ENCODE assay signal across 8 cellular contexts in the genomic region with DNA sequence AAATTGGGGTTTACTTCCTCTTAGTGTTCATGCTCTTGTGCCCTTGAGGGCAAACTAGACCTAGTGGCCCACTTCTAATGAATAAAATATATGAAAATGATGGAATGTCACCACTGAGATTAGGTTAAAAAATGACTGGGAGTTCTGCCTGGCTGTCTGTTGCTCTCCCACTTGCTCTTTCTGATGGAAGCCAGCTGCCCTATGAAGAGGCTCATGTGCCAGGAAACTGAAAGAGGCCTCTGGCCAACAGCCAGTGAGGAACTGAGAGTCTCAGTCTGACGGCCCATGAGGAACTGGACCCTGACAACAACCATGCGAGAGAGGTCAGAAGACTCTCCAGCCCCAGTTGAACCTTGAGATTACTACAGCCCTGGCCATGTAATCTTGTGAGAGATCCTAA.
DNase-seq lines count a peak whose midpoint lies in the region; ATAC-seq lines count a peak whose summit lies in the region.

No MANE protein-coding gene starts in this region.

- no peaks in the 10 kb centered on the region for H3K79me1 ChIP-seq in neuronal stem cell (ENCODE audit: low read depth, low read length)

- H3K9ac ChIP-seq in neuronal stem cell (ENCODE audit: low read depth, low read length, poor library complexity) = no peak overlapping the region

- H2AFZ ChIP-seq in neuronal stem cell (ENCODE audit: low read length) = no peak overlapping the region

- no peak overlapping the region for H2BK5ac ChIP-seq in neuronal stem cell (ENCODE audit: low read length)

- H2BK120ac ChIP-seq in neuronal stem cell (ENCODE audit: low read depth, low read length) = no peak overlapping the region

- H4K8ac ChIP-seq in neuronal stem cell (ENCODE audit: low read depth, low read length) = no peak overlapping the region

- H3K4me2 ChIP-seq in neuronal stem cell (ENCODE audit: insufficient read depth, low read length, poor library complexity, severe bottlenecking) = no peak overlapping the region

- H2AK5ac ChIP-seq in neuronal stem cell (ENCODE audit: low read depth, low read length) = no peak overlapping the region

- H3K27me3 ChIP-seq in right cardiac atrium (ENCODE audit: control insufficient read depth, insufficient read depth) (no peaks in the 10 kb centered on the region), neuronal stem cell (ENCODE audit: control insufficient read depth in 3 of 3, insufficient read depth in 3 of 3, low read depth in 1 of 3, low read length in 3 of 3) (no peaks in the 10 kb centered on the region)

- no peak overlapping the region for H2BK15ac ChIP-seq in neuronal stem cell (ENCODE audit: low read length)

- H3K4ac ChIP-seq in neuronal stem cell (ENCODE audit: low read length) = no peak overlapping the region

- H3K4me1 ChIP-seq in right cardiac atrium (ENCODE audit: control insufficient read depth, insufficient read depth, low read length) (no peaks in the 10 kb centered on the region), neuronal stem cell (ENCODE audit: control insufficient read depth in 2 of 2, insufficient read depth in 1 of 2, low read depth in 1 of 2, low read length in 2 of 2) (no peaks in the 10 kb centered on the region)

- intact Hi-C loops in right cardiac atrium (cut with DNase I) = no loop called here

- no peak overlapping the region for H3K23ac ChIP-seq in neuronal stem cell (ENCODE audit: low read depth, low read length, poor library complexity)

- H3K27ac ChIP-seq in right cardiac atrium (ENCODE audit: low read length) (no peak overlapping the region), neuronal stem cell (replicated peaks; ENCODE audit: low read length) (no peak overlapping the region)

- no peak overlapping the region for H2BK12ac ChIP-seq in neuronal stem cell (ENCODE audit: low read length)

- H3K9me3 ChIP-seq in right cardiac atrium (ENCODE audit: control insufficient read depth, low read length) (no peaks in the 10 kb centered on the region), neuronal stem cell (replicated peaks in 1 of 2; ENCODE audit: control insufficient read depth in 2 of 2, insufficient read depth in 1 of 2, low read depth in 1 of 2, low read length in 2 of 2) (no peaks in the 10 kb centered on the region)

- DNase-seq in NCI-H774 (lab: John Stamatoyannopoulos, UW) = peak; percentile 3
- peak; percentile 80 to 92 (median 87) for DNase-seq in right cardiac atrium
- DNase-seq in ureter (ENCODE audit: low spot score) = peak; percentile 69
- DNase-seq in neuronal stem cell (ENCODE audit: low spot score) = no peak
- DNase-seq in central memory CD4-positive, alpha-beta T cell = no peak
- no peak for DNase-seq in activated T-cell treated with anti-CD3 and anti-CD28 coated beads, Interleukin-2, amount 50 U/mL, for 48 hours

- H3K18ac ChIP-seq in neuronal stem cell (ENCODE audit: low read length) = no peak overlapping the region

- under 1% methylated on average over 2 of the region's 2 CpGs for WGBS in right cardiac atrium
- WGBS in neuronal stem cell (ENCODE audit: extremely low coverage in 2 of 2, insufficient read length in 2 of 2, insufficient replicate concordance in 1 of 2), 2 donors = no CpG with 5 or more reads among the region's 2 CpGs

- H3K14ac ChIP-seq in neuronal stem cell (ENCODE audit: low read length) = no peak overlapping the region

- no peaks in the 10 kb centered on the region for H3K36me3 ChIP-seq in neuronal stem cell (replicated peaks in 1 of 2; ENCODE audit: control insufficient read depth in 2 of 2, insufficient read depth in 2 of 2, low read length in 2 of 2)

- H3K4me3 ChIP-seq in right cardiac atrium (ENCODE audit: low read length) = no peak overlapping the region
- no peak overlapping the region for H3K4me3 ChIP-seq in neuronal stem cell (ENCODE audit: low read length in 2 of 2)

- H4K91ac ChIP-seq in neuronal stem cell (ENCODE audit: low read depth, low read length, poor library complexity) = no peak overlapping the region

- peak; percentile 89 for ATAC-seq in GM18508 (IDR thresholded peaks at IDR 0.05; ENCODE audit: insufficient read depth, unreplicated experiment)
- peak; percentile 100 for ATAC-seq in HG02571 (IDR thresholded peaks at IDR 0.05; ENCODE audit: unreplicated experiment)
- ATAC-seq in right cardiac atrium = peak; percentile 95 to 96

Comparison
In these comparisons a context has a peak if more than half of its experiments do, and no peak if none do; other contexts are left out.
1. DNase-seq: peak in NCI-H774 (single experiment), right cardiac atrium (3 of 3) and ureter (single experiment); none in neuronal stem cell (single experiment), central memory CD4-positive, alpha-beta T cell (single experiment) and activated T-cell treated with anti-CD3 and anti-CD28 coated beads, Interleukin-2, amount 50 U/mL, for 48 hours (0 of 2).
2. Peak in every context shown above with its lines, with median percentiles within 50 percentile points of each other: ATAC-seq.